17 cellular contexts compared by ENCODE assay signal in the genomic region with DNA sequence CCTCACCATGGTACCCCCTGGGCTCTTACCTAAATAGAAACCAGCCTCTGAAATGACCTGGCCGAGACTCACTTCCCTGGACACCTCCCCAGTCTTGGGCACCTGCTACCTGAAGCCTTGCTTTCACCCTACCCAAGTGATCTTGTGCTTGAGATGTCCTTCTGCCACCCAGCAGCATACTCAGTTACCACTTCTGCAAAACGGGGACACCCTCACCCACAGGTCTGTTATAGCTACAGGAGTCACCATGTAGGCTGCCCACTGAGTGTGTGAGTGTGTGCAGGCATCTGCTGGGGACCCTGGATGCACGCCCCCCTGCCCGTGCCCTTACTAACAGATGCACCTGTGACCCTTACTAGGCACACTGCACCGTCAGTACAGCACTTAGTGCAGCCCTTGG.
"Had no signal": no experiment of that assay in that cellular context is flagged by ENCODE, and none has a peak within 500 bp of the region (broad histone marks: within the 10 kb centered on the region; RNA-seq: fewer than 3 reads in every experiment).

No MANE protein-coding gene starts in this region.

- DNase-seq: activated CD4-positive, alpha-beta T cell treated with anti-CD3 and anti-CD28 coated beads, Interleukin-2, amount 50 U/mL, for 48 hours; activated naive CD4-positive, alpha-beta T cell treated with Interleukin-2 at 50 U/mL for 16 hours; activated naive CD8-positive, alpha-beta T cell treated with anti-CD3 and anti-CD28 coated beads, Interleukin-2, amount 10 ng/mL, durations not matched to agents 7 days and 5 days; amygdala; erythroblast; foreskin melanocyte; kidney; midbrain; right lobe of liver; small intestine; stimulated activated CD4-positive, alpha-beta T cell treated with anti-CD3 and anti-CD28 coated beads, Interleukin-15, amount 100 ng/mL, for 24 hours; stimulated activated CD4-positive, alpha-beta T cell treated with anti-CD3 and anti-CD28 coated beads, Interleukin-2, amount 100 ng/mL, for 48 hours; SW 1271 had no signal

- H3K4me3 ChIP-seq: lung, right lobe of liver had no signal

- H3K9me3 ChIP-seq: right lobe of liver had no signal

- H3K27me3 ChIP-seq: right lobe of liver had no signal

- ATAC-seq: left lobe of liver, right lobe of liver had no signal

- FAIRE-seq: colon, kidney, small intestine had no signal

- H3K9me3 Mint-ChIP-seq: activated naive CD8-positive, alpha-beta T cell treated with anti-CD3 and anti-CD28 coated beads, Interleukin-2, amount 10 ng/mL, durations not matched to agents 7 days and 5 days; activated T-helper 2 cell treated with anti-CD3 and anti-CD28 coated beads, Interferon-gamma antibody, Interleukin-2, Interleukin-4, amounts not matched to agents 10 μg/mL and 5 μg/mL and 100 μg/mL, durations not matched to agents 14 hours and 24 hours and 36 hours had no signal

- H3K4me3 Mint-ChIP-seq: activated naive CD8-positive, alpha-beta T cell treated with anti-CD3 and anti-CD28 coated beads, Interleukin-2, amount 10 ng/mL, durations not matched to agents 7 days and 5 days had no signal

- H3K27ac Mint-ChIP-seq: activated naive CD8-positive, alpha-beta T cell treated with anti-CD3 and anti-CD28 coated beads, Interleukin-2, amount 10 ng/mL, durations not matched to agents 7 days and 5 days; activated T-helper 2 cell treated with anti-CD3 and anti-CD28 coated beads, Interferon-gamma antibody, Interleukin-2, Interleukin-4, amounts not matched to agents 10 μg/mL and 5 μg/mL and 100 μg/mL, durations not matched to agents 14 hours and 24 hours and 36 hours had no signal

- H3K36me3 ChIP-seq: right lobe of liver had no signal

- H3K27me3 Mint-ChIP-seq: activated naive CD8-positive, alpha-beta T cell treated with anti-CD3 and anti-CD28 coated beads, Interleukin-2, amount 10 ng/mL, durations not matched to agents 7 days and 5 days had no signal

- H3K27ac ChIP-seq: right lobe of liver had no signal
